In genomic region chrX:103148075-103148474, GRCh38 we compare ENCODE assay signal across 22 cellular contexts. TPM values are rescaled to one million over a fixed set of nuclear protein-coding genes. Genes with fewer than 3 reads are reported as not detected.
DNase-seq lines count a peak whose midpoint lies in the region; ATAC-seq and TF ChIP-seq lines count a peak whose summit lies in the region.
"Had no signal": no experiment of that assay in that cellular context is flagged by ENCODE, and none has a peak within 500 bp of the region (broad histone marks: within the 10 kb centered on the region; RNA-seq: fewer than 3 reads in every experiment).

No MANE protein-coding gene starts in this region.

- H3K4me1 ChIP-seq in mammary epithelial cell (ENCODE audit: insufficient read depth, low read length): peaks cover 25% of the 10 kb centered on the region
- no peaks in the 10 kb centered on the region for H3K4me1 ChIP-seq in breast epithelium
- H3K4me1 ChIP-seq in RWPE2 (ENCODE audit: insufficient read depth, poor library complexity, severe bottlenecking): peaks cover 6% of the 10 kb centered on the region
- no peaks in the 10 kb centered on the region for H3K4me1 ChIP-seq in right cardiac atrium (ENCODE audit: control insufficient read depth, insufficient read depth, low read length)

- dilution Hi-C loops in mammary epithelial cell (cut with HindIII; ENCODE audit: low sequenced_read_pairs): no loop called here

- no peak overlapping the region for H3K4me2 ChIP-seq in mammary epithelial cell (ENCODE audit: insufficient read depth, low read depth, low read length)
- H3K4me2 ChIP-seq: A549; BLaER1 treated with 17β-estradiol and CSF1 and Interleukin-3, amounts not matched to agents 10 nM and 100 nM had no signal

- ATAC-seq in RWPE2 (ENCODE audit: low read depth) (peak; percentile 60; the same call in 1 of the 3 replicates), right cardiac atrium (no peak), left lobe of liver (no peak)
- ATAC-seq: A549 had no signal

- no peak overlapping the region for H2AFZ ChIP-seq in mammary epithelial cell (ENCODE audit: low read depth, low read length)
- H2AFZ ChIP-seq: GM23248 had no signal

- no peaks in the 10 kb centered on the region for H3K9me3 ChIP-seq in mammary epithelial cell (replicated peaks; ENCODE audit: insufficient read depth, low read length)
- H3K9me3 ChIP-seq in breast epithelium: no peaks in the 10 kb centered on the region
- no peaks in the 10 kb centered on the region for H3K9me3 ChIP-seq in RWPE2 (ENCODE audit: severe bottlenecking)
- no peaks in the 10 kb centered on the region for H3K9me3 ChIP-seq in right cardiac atrium (ENCODE audit: control insufficient read depth, low read length)
- H3K9me3 ChIP-seq: A549; BE2C; BLaER1 treated with 17β-estradiol and CSF1 and Interleukin-3, amounts not matched to agents 10 nM and 100 nM had no signal

- in situ Hi-C loops in mammary epithelial cell (cut with MboI; ENCODE audit: low sequenced_read_pairs in 2 of 2): no loop called here

- H3K27me3 ChIP-seq in mammary epithelial cell (ENCODE audit: insufficient read depth, low read length) (no peaks in the 10 kb centered on the region), breast epithelium (peaks cover 0 to 24% of the 10 kb centered on the region in 2 donors), RWPE2 (ENCODE audit: insufficient read depth, poor library complexity, severe bottlenecking) (no peaks in the 10 kb centered on the region), right cardiac atrium (ENCODE audit: control insufficient read depth, insufficient read depth) (no peaks in the 10 kb centered on the region)
- H3K27me3 ChIP-seq: BE2C; BLaER1 treated with 17β-estradiol and CSF1 and Interleukin-3, amounts not matched to agents 10 nM and 100 nM had no signal

- CTCF ChIA-PET in mammary epithelial cell (lab: Charles Lee; ENCODE audit: low non-redundant PET): no interaction called here

- H3K9ac ChIP-seq in mammary epithelial cell (ENCODE audit: insufficient read depth, low read length): no peak overlapping the region
- H3K9ac ChIP-seq: BLaER1 treated with 17β-estradiol and CSF1 and Interleukin-3, amounts not matched to agents 10 nM and 100 nM; GM23248 had no signal

- no peak overlapping the region for H3K27ac ChIP-seq in mammary epithelial cell (ENCODE audit: insufficient read depth, low read depth, low read length)
- no peak overlapping the region for H3K27ac ChIP-seq in breast epithelium
- H3K27ac ChIP-seq in RWPE2 (ENCODE audit: poor library complexity, severe bottlenecking): no peak overlapping the region
- H3K27ac ChIP-seq in right cardiac atrium (ENCODE audit: low read length): no peak overlapping the region
- H3K27ac ChIP-seq: A549; BLaER1 treated with 17β-estradiol and CSF1 and Interleukin-3, amounts not matched to agents 10 nM and 100 nM; GM23248 had no signal

- H3K4me3 ChIP-seq in mammary epithelial cell (replicated peaks in 1 of 3; ENCODE audit: insufficient read depth in 1 of 3, low read depth in 2 of 3, low read length in 3 of 3) (no peak overlapping the region), breast epithelium (no peak overlapping the region), RWPE2 (ENCODE audit: severe bottlenecking) (no peak overlapping the region), epithelial cell of esophagus (ENCODE audit: low read length) (no peak overlapping the region), right cardiac atrium (ENCODE audit: low read length) (no peak overlapping the region)
- H3K4me3 ChIP-seq: A549; BLaER1 treated with 17β-estradiol and CSF1 and Interleukin-3, amounts not matched to agents 10 nM and 100 nM; GM23248 had no signal

- BruUV-seq in mammary epithelial cell (replicated peaks; lab: Mats Ljungman, UMichigan): no TSS peak

- H3K79me2 ChIP-seq in mammary epithelial cell (ENCODE audit: insufficient read depth, low read length): no peaks in the 10 kb centered on the region

- TF ChIP-seq POLR2A in breast epithelium (IDR thresholded peaks at IDR 0.05): no peak

- H3K36me3 ChIP-seq in mammary epithelial cell (ENCODE audit: insufficient read depth, low read length) (no peaks in the 10 kb centered on the region), breast epithelium (no peaks in the 10 kb centered on the region), RWPE2 (ENCODE audit: low read depth) (no peaks in the 10 kb centered on the region)
- H3K36me3 ChIP-seq: BE2C; BLaER1 treated with 17β-estradiol and CSF1 and Interleukin-3, amounts not matched to agents 10 nM and 100 nM had no signal

- H4K20me1 ChIP-seq in mammary epithelial cell (ENCODE audit: insufficient read depth, low read length): no peaks in the 10 kb centered on the region
- H4K20me1 ChIP-seq: BLaER1 treated with 17β-estradiol and CSF1 and Interleukin-3, amounts not matched to agents 10 nM and 100 nM had no signal

- intact Hi-C loops in mammary epithelial cell (cut with micrococcal nuclease) (no loop called here), breast epithelium (cut with DNase I; ENCODE audit: low total_unique reads) (no loop called here), right cardiac atrium (cut with DNase I) (no loop called here)

- WGBS in mammary epithelial cell (ENCODE audit: low coverage, missing lambda C conversion rate): 0% methylated on average over 1 of the region's 1 CpG
- 67% methylated on average over 1 of the region's 1 CpG for WGBS in right cardiac atrium

- no peak for TF ChIP-seq CTCF in mammary epithelial cell (conservative IDR thresholded peaks at IDR 0.05 in 1 of 2, IDR thresholded peaks at IDR 0.05 in 1 of 2; ENCODE audit: extremely low read depth in 1 of 2, insufficient read depth in 1 of 2, low read depth in 1 of 2, low read length in 2 of 2)
- no peak for TF ChIP-seq CTCF in breast epithelium (IDR thresholded peaks at IDR 0.05)
- TF ChIP-seq CTCF in RWPE2 (IDR thresholded peaks at IDR 0.05; ENCODE audit: poor library complexity, severe bottlenecking): no peak
- TF ChIP-seq CTCF in epithelial cell of esophagus (IDR thresholded peaks at IDR 0.05; ENCODE audit: insufficient read depth, low read depth, low read length, missing control alignments): no peak

- DNase-seq in mammary epithelial cell (peak; percentile 26), breast epithelium (ENCODE audit: low spot score in 2 of 2) (no peak), RWPE2 (ENCODE audit: low spot score) (no peak), epithelial cell of esophagus (ENCODE audit: low read depth) (peak; percentile 10), right cardiac atrium (no peak), left lobe of liver (ENCODE audit: low spot score) (no peak)
- DNase-seq in activated effector memory CD4-positive, alpha-beta T cell treated with anti-CD3 and anti-CD28 coated beads, Interleukin-2, amount 50 U/mL, for 16 hours: no peak
- DNase-seq: 8988T; ACHN; AML-193; BE2C; Calu3; CD4-positive, alpha-beta memory T cell; COR-L47; DMS53; DMS79 treated with DMSO at 0.1 percent for 48 hours; GM23248; H7; HCEC 1CT had no signal

RNA-seq across cellular contexts. Expression of gene NXF3, which starts 55.1 kb away (rescaled TPM):
- under 1 TPM in 1 of 2 donors, not detected in 1; 0.17 TPM for total RNA-seq in mammary epithelial cell
- polyA plus RNA-seq in mammary epithelial cell: 0.22 TPM
- polyA minus RNA-seq in mammary epithelial cell: not detected
- total RNA-seq in breast epithelium: 1 to 10 TPM in 1 of 3 donors, not detected in 2; 3.5 TPM
- total RNA-seq in right cardiac atrium: 1 to 10 TPM; 1.2 to 2.1 (median 2.0) TPM
- polyA plus RNA-seq in right cardiac atrium: 0.50 TPM
- 1.3 TPM for total RNA-seq in left lobe of liver
- total RNA-seq: Calu3; CD4-positive, alpha-beta memory T cell; H1; H7 had no signal
- polyA plus RNA-seq: A549; CD4-positive, alpha-beta memory T cell had no signal

Comparison
In these comparisons a context has a peak if more than half of its experiments do, and no peak if none do; other contexts are left out.
1. DNase-seq: peak in mammary epithelial cell (single experiment) and epithelial cell of esophagus (single experiment); none in breast epithelium (0 of 2), RWPE2 (single experiment), activated effector memory CD4-positive, alpha-beta T cell treated with anti-CD3 and anti-CD28 coated beads, Interleukin-2, amount 50 U/mL, for 16 hours (single experiment), right cardiac atrium (0 of 3) and left lobe of liver (single experiment).